1 cellular context compared by ENCODE assay signal in the genomic region with DNA sequence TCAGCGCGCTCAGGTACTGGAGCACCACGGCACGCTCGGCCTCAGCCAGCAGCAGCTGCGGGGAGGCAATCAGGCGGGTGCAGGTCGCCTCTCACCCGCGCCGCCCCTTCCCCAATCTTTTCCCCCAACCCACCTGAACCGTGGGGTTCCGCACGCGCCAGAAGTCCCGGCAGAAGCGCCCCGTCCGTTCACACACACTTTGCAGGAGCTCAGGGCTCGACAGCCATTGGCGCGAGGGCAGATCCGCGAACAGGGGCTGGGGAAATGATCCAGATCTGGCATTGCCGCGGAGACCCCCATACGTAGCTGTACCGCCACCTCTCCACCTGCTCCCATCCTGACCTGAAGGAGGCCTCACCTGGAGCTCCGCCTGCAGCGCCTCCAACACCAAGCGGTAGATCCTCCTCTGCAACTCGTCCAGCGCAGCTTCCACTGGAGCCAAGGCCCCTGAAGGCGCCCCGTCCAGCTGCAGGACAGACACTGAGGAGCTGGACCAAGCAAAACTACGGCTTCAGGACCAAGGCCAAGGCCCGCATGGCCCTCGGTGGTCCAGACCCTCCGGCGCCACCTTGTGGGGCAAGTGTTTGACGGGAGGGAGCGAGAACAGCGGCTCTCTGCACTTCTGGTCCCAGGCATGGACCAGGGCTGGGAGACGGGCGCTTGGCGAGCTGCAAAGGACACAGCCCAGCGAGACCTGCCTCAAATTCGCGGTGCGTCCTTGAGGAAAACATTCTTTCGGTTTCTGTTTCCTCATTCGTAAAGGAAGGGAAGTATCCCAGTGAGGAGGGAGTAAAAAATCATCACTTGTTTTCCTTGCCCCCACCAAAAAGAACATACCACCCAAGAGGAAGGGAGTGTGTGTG.
TF ChIP-seq lines count a peak whose summit lies in the region.

No MANE protein-coding gene starts in this region.

TF ChIP-seq in HepG2, 621 proteins besides CTCF, POLR2A, EP300 and RAD21 (continues in another document):
- peak; percentile 94 for TF ChIP-seq STAG1 (CRISPR knock-in tag; IDR thresholded peaks at IDR 0.05)
- TF ChIP-seq, protein P1, sequence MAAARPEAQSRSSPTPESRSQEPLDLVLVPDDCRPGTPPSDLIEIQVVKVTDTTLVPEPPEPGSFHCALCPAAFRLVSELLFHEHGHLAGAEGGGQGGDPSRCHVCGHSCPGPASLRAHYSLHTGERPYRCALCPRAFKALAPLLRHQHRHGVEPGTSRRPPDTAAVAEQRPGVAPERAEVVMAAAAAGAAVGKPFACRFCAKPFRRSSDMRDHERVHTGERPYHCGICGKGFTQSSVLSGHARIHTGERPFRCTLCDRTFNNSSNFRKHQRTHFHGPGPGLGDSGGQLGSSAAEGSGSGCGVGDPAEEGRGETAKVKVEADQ (CRISPR knock-in tag; IDR thresholded peaks at IDR 0.05; ENCODE audit: borderline replicate concordance) = peak; percentile 48; the same call in 1 of the 2 replicates
- TF ChIP-seq CAMTA2 (CRISPR knock-in tag; IDR thresholded peaks at IDR 0.05; ENCODE audit: borderline replicate concordance) = 0 out of 2 replicates have a peak, but pooled peaks have one; percentile 90
- no peak for TF ChIP-seq FOXA1 (IDR thresholded peaks at IDR 0.05)
- peak; percentile 57; the same call in 1 of the 2 replicates for TF ChIP-seq FOXA1 (CRISPR knock-in tag; IDR thresholded peaks at IDR 0.05)
- 0 out of 2 replicates have a peak, but pooled peaks have one; percentile 72 for TF ChIP-seq TOE1 (CRISPR knock-in tag; IDR thresholded peaks at IDR 0.05)
- TF ChIP-seq, protein P2, sequence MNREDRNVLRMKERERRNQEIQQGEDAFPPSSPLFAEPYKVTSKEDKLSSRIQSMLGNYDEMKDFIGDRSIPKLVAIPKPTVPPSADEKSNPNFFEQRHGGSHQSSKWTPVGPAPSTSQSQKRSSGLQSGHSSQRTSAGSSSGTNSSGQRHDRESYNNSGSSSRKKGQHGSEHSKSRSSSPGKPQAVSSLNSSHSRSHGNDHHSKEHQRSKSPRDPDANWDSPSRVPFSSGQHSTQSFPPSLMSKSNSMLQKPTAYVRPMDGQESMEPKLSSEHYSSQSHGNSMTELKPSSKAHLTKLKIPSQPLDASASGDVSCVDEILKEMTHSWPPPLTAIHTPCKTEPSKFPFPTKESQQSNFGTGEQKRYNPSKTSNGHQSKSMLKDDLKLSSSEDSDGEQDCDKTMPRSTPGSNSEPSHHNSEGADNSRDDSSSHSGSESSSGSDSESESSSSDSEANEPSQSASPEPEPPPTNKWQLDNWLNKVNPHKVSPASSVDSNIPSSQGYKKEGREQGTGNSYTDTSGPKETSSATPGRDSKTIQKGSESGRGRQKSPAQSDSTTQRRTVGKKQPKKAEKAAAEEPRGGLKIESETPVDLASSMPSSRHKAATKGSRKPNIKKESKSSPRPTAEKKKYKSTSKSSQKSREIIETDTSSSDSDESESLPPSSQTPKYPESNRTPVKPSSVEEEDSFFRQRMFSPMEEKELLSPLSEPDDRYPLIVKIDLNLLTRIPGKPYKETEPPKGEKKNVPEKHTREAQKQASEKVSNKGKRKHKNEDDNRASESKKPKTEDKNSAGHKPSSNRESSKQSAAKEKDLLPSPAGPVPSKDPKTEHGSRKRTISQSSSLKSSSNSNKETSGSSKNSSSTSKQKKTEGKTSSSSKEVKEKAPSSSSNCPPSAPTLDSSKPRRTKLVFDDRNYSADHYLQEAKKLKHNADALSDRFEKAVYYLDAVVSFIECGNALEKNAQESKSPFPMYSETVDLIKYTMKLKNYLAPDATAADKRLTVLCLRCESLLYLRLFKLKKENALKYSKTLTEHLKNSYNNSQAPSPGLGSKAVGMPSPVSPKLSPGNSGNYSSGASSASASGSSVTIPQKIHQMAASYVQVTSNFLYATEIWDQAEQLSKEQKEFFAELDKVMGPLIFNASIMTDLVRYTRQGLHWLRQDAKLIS (CRISPR knock-in tag; IDR thresholded peaks at IDR 0.05) = no peak
- no peak for TF ChIP-seq CENPT (CRISPR knock-in tag; IDR thresholded peaks at IDR 0.05; ENCODE audit: low read depth)
- TF ChIP-seq SMC3 (IDR thresholded peaks at IDR 0.05; ENCODE audit: low read length) = peak; percentile 80; the same call in 1 of the 2 replicates
- no peak for TF ChIP-seq NONO (IDR thresholded peaks at IDR 0.05)
- peak; percentile 86 for TF ChIP-seq NONO (CRISPR knock-in tag; conservative IDR thresholded peaks at IDR 0.05)
- TF ChIP-seq TEAD3 (CRISPR knock-in tag; optimal IDR thresholded peaks at IDR 0.05; ENCODE audit: borderline replicate concordance) = peak; percentile 74
- TF ChIP-seq NFYB (CRISPR knock-in tag; IDR thresholded peaks at IDR 0.05) = peak; percentile 41; the same call in 1 of the 2 replicates
- TF ChIP-seq ATM (IDR thresholded peaks at IDR 0.05; ENCODE audit: borderline replicate concordance) = no peak
- peak; percentile 89 for TF ChIP-seq HIVEP1 (CRISPR knock-in tag; IDR thresholded peaks at IDR 0.05)
- TF ChIP-seq ZSCAN20 (CRISPR knock-in tag; IDR thresholded peaks at IDR 0.05; ENCODE audit: borderline replicate concordance) = no peak; the same call in 1 of the 2 replicates
- TF ChIP-seq BORCS8-MEF2B (CRISPR knock-in tag; IDR thresholded peaks at IDR 0.05) = peak; percentile 98
- peak; percentile 97; the same call in 1 of the 2 replicates for TF ChIP-seq SMAD1 (CRISPR knock-in tag; IDR thresholded peaks at IDR 0.05; ENCODE audit: borderline replicate concordance, low read depth)
- TF ChIP-seq, protein P3, sequence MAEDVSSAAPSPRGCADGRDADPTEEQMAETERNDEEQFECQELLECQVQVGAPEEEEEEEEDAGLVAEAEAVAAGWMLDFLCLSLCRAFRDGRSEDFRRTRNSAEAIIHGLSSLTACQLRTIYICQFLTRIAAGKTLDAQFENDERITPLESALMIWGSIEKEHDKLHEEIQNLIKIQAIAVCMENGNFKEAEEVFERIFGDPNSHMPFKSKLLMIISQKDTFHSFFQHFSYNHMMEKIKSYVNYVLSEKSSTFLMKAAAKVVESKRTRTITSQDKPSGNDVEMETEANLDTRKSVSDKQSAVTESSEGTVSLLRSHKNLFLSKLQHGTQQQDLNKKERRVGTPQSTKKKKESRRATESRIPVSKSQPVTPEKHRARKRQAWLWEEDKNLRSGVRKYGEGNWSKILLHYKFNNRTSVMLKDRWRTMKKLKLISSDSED (CRISPR knock-in tag; IDR thresholded peaks at IDR 0.05) = peak; percentile 87; the same call in 1 of the 2 replicates
- TF ChIP-seq ZNF451 (CRISPR knock-in tag; IDR thresholded peaks at IDR 0.05) = no peak; the same call in 1 of the 2 replicates
- peak; percentile 92 for TF ChIP-seq MEIS2 (CRISPR knock-in tag; IDR thresholded peaks at IDR 0.05)
- TF ChIP-seq ZNF230 (CRISPR knock-in tag; IDR thresholded peaks at IDR 0.05) = no peak; the same call in 1 of the 2 replicates
- TF ChIP-seq, protein P4, sequence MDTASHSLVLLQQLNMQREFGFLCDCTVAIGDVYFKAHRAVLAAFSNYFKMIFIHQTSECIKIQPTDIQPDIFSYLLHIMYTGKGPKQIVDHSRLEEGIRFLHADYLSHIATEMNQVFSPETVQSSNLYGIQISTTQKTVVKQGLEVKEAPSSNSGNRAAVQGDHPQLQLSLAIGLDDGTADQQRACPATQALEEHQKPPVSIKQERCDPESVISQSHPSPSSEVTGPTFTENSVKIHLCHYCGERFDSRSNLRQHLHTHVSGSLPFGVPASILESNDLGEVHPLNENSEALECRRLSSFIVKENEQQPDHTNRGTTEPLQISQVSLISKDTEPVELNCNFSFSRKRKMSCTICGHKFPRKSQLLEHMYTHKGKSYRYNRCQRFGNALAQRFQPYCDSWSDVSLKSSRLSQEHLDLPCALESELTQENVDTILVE (CRISPR knock-in tag; IDR thresholded peaks at IDR 0.05) = peak; percentile 94
- no peak for TF ChIP-seq DPF2 (CRISPR knock-in tag; IDR thresholded peaks at IDR 0.05; ENCODE audit: borderline replicate concordance, low read depth)
- TF ChIP-seq, protein P5, sequence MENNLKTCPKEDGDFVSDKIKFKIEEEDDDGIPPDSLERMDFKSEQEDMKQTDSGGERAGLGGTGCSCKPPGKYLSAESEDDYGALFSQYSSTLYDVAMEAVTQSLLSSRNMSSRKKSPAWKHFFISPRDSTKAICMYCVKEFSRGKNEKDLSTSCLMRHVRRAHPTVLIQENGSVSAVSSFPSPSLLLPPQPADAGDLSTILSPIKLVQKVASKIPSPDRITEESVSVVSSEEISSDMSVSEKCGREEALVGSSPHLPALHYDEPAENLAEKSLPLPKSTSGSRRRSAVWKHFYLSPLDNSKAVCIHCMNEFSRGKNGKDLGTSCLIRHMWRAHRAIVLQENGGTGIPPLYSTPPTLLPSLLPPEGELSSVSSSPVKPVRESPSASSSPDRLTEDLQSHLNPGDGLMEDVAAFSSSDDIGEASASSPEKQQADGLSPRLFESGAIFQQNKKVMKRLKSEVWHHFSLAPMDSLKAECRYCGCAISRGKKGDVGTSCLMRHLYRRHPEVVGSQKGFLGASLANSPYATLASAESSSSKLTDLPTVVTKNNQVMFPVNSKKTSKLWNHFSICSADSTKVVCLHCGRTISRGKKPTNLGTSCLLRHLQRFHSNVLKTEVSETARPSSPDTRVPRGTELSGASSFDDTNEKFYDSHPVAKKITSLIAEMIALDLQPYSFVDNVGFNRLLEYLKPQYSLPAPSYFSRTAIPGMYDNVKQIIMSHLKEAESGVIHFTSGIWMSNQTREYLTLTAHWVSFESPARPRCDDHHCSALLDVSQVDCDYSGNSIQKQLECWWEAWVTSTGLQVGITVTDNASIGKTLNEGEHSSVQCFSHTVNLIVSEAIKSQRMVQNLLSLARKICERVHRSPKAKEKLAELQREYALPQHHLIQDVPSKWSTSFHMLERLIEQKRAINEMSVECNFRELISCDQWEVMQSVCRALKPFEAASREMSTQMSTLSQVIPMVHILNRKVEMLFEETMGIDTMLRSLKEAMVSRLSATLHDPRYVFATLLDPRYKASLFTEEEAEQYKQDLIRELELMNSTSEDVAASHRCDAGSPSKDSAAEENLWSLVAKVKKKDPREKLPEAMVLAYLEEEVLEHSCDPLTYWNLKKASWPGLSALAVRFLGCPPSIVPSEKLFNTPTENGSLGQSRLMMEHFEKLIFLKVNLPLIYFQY (CRISPR knock-in tag; IDR thresholded peaks at IDR 0.05; ENCODE audit: borderline replicate concordance) = peak; percentile 74
- no peak for TF ChIP-seq NCOA1 (CRISPR knock-in tag; IDR thresholded peaks at IDR 0.05)
- TF ChIP-seq NFE2 (CRISPR knock-in tag; IDR thresholded peaks at IDR 0.05) = no peak
- TF ChIP-seq, protein P6, sequence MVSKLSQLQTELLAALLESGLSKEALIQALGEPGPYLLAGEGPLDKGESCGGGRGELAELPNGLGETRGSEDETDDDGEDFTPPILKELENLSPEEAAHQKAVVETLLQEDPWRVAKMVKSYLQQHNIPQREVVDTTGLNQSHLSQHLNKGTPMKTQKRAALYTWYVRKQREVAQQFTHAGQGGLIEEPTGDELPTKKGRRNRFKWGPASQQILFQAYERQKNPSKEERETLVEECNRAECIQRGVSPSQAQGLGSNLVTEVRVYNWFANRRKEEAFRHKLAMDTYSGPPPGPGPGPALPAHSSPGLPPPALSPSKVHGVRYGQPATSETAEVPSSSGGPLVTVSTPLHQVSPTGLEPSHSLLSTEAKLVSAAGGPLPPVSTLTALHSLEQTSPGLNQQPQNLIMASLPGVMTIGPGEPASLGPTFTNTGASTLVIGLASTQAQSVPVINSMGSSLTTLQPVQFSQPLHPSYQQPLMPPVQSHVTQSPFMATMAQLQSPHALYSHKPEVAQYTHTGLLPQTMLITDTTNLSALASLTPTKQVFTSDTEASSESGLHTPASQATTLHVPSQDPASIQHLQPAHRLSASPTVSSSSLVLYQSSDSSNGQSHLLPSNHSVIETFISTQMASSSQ (IDR thresholded peaks at IDR 0.05; ENCODE audit: low read depth) = no peak
- TF ChIP-seq, protein P6 (CRISPR knock-in tag; IDR thresholded peaks at IDR 0.05; ENCODE audit: borderline replicate concordance) = peak; percentile 53; the same call in 1 of the 2 replicates
- TF ChIP-seq, protein P7, sequence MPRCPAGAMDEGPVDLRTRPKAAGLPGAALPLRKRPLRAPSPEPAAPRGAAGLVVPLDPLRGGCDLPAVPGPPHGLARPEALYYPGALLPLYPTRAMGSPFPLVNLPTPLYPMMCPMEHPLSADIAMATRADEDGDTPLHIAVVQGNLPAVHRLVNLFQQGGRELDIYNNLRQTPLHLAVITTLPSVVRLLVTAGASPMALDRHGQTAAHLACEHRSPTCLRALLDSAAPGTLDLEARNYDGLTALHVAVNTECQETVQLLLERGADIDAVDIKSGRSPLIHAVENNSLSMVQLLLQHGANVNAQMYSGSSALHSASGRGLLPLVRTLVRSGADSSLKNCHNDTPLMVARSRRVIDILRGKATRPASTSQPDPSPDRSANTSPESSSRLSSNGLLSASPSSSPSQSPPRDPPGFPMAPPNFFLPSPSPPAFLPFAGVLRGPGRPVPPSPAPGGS (CRISPR knock-in tag; IDR thresholded peaks at IDR 0.05) = peak; percentile 77
- no peak for TF ChIP-seq ZNF510 (CRISPR knock-in tag; IDR thresholded peaks at IDR 0.05; ENCODE audit: low read depth)
- TF ChIP-seq, protein P8, sequence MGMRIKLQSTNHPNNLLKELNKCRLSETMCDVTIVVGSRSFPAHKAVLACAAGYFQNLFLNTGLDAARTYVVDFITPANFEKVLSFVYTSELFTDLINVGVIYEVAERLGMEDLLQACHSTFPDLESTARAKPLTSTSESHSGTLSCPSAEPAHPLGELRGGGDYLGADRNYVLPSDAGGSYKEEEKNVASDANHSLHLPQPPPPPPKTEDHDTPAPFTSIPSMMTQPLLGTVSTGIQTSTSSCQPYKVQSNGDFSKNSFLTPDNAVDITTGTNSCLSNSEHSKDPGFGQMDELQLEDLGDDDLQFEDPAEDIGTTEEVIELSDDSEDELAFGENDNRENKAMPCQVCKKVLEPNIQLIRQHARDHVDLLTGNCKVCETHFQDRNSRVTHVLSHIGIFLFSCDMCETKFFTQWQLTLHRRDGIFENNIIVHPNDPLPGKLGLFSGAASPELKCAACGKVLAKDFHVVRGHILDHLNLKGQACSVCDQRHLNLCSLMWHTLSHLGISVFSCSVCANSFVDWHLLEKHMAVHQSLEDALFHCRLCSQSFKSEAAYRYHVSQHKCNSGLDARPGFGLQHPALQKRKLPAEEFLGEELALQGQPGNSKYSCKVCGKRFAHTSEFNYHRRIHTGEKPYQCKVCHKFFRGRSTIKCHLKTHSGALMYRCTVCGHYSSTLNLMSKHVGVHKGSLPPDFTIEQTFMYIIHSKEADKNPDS (CRISPR knock-in tag; IDR thresholded peaks at IDR 0.05) = peak; percentile 72; the same call in 1 of the 2 replicates
- peak; percentile 92; the same call in 1 of the 2 replicates for TF ChIP-seq ZNF160 (CRISPR knock-in tag; IDR thresholded peaks at IDR 0.05)
